In the genomic region with DNA sequence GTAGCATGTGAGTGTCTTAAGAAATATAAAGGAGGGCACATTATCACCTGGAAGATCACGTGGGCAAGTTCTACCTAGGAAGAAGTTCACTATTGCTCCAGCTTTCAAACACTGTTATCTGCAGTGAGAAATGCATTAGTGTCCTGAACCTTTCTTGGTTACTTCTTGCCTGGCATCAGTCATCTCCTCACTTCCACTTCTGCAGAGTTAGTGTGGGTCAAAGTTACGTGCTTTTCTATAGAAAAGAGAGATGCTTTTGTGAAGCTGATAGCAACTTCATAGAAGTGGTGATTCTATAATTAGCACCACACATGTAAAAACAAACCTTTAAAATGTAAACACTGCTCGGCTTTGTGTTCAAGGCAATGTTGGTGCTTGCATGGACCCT, we compare ENCODE assay signal across 10 cellular contexts. TPM values are rescaled to one million over a fixed set of nuclear protein-coding genes. Genes with fewer than 3 reads are reported as not detected.
DNase-seq lines count a peak whose midpoint lies in the region; ATAC-seq lines count a peak whose summit lies in the region.
"Had no signal": no experiment of that assay in that cellular context is flagged by ENCODE, and none has a peak within 500 bp of the region (broad histone marks: within the 10 kb centered on the region; RNA-seq: fewer than 3 reads in every experiment).

No MANE protein-coding gene starts in this region.

- no peak overlapping the region for H3K4me3 ChIP-seq in subcutaneous abdominal adipose tissue (ENCODE audit: low read depth in 1 of 5, low read length in 5 of 5)

- no peak overlapping the region for H3K4me3 Mint-ChIP-seq in activated CD8-positive, alpha-beta memory T cell treated with anti-CD3 and anti-CD28 coated beads, Interleukin-2, amount 10 ng/mL, durations not matched to agents 7 days and 5 days
- H3K4me3 Mint-ChIP-seq in activated naive CD8-positive, alpha-beta T cell treated with anti-CD3 and anti-CD28 coated beads for 36 hours = peak overlapping the region; percentile 65
- no peak overlapping the region for H3K4me3 Mint-ChIP-seq in memory B cell

- H3K4me1 ChIP-seq in subcutaneous abdominal adipose tissue (ENCODE audit: control insufficient read depth in 5 of 5, insufficient read depth in 5 of 5, low read length in 5 of 5) = peaks cover 5 to 60% (median 39%) of the 10 kb centered on the region in 5 donors

- no peak for ATAC-seq in activated CD8-positive, alpha-beta memory T cell treated with anti-CD3 and anti-CD28 coated beads, Interleukin-2, amount 10 ng/mL, durations not matched to agents 7 days and 5 days
- ATAC-seq in memory B cell (ENCODE audit: low read depth) (no peak), GM18502 (IDR thresholded peaks at IDR 0.05; ENCODE audit: poor library complexity, unreplicated experiment) (no peak), HG02763 (IDR thresholded peaks at IDR 0.05; ENCODE audit: unreplicated experiment) (no peak), HG03095 (IDR thresholded peaks at IDR 0.05; ENCODE audit: unreplicated experiment) (no peak)

- H3K27me3 Mint-ChIP-seq in activated CD8-positive, alpha-beta memory T cell treated with anti-CD3 and anti-CD28 coated beads, Interleukin-2, amount 10 ng/mL, durations not matched to agents 7 days and 5 days = no peaks in the 10 kb centered on the region
- H3K27me3 Mint-ChIP-seq in activated naive CD8-positive, alpha-beta T cell treated with anti-CD3 and anti-CD28 coated beads for 36 hours = no peaks in the 10 kb centered on the region
- H3K27me3 Mint-ChIP-seq in memory B cell = no peaks in the 10 kb centered on the region

- no peaks in the 10 kb centered on the region for H3K9me3 ChIP-seq in subcutaneous abdominal adipose tissue (ENCODE audit: control insufficient read depth in 5 of 5, low read length in 5 of 5)

- H3K27ac Mint-ChIP-seq in activated CD8-positive, alpha-beta memory T cell treated with anti-CD3 and anti-CD28 coated beads, Interleukin-2, amount 10 ng/mL, durations not matched to agents 7 days and 5 days = peak overlapping the region; percentile 76
- H3K27ac Mint-ChIP-seq in activated naive CD8-positive, alpha-beta T cell treated with anti-CD3 and anti-CD28 coated beads for 36 hours = peak overlapping the region; percentile 94
- peak overlapping the region; percentile 29 for H3K27ac Mint-ChIP-seq in memory B cell

- H3K9me3 Mint-ChIP-seq in activated CD8-positive, alpha-beta memory T cell treated with anti-CD3 and anti-CD28 coated beads, Interleukin-2, amount 10 ng/mL, durations not matched to agents 7 days and 5 days (ENCODE audit: low read depth) = no peaks in the 10 kb centered on the region
- peaks cover 4% of the 10 kb centered on the region for H3K9me3 Mint-ChIP-seq in activated naive CD8-positive, alpha-beta T cell treated with anti-CD3 and anti-CD28 coated beads for 36 hours
- H3K9me3 Mint-ChIP-seq in memory B cell = peaks cover 9% of the 10 kb centered on the region

- peaks cover 81% of the 10 kb centered on the region for H3K36me3 Mint-ChIP-seq in activated CD8-positive, alpha-beta memory T cell treated with anti-CD3 and anti-CD28 coated beads, Interleukin-2, amount 10 ng/mL, durations not matched to agents 7 days and 5 days
- peaks cover 75% of the 10 kb centered on the region for H3K36me3 Mint-ChIP-seq in activated naive CD8-positive, alpha-beta T cell treated with anti-CD3 and anti-CD28 coated beads for 36 hours
- H3K36me3 Mint-ChIP-seq in memory B cell = peaks cover 59% of the 10 kb centered on the region

- CTCF ChIA-PET in activated CD8-positive, alpha-beta memory T cell treated with anti-CD3 and anti-CD28 coated beads, Interleukin-2, amount 10 ng/mL, durations not matched to agents 7 days and 5 days (lab: Charles Lee) = interaction anchor here (0.9 to 1.2 kb wide), 3 partner anchors 14 to 24 kb away, joined by 3 read pairs; no protein-coding TSS in a partner anchor

- H3K4me1 Mint-ChIP-seq in activated CD8-positive, alpha-beta memory T cell treated with anti-CD3 and anti-CD28 coated beads, Interleukin-2, amount 10 ng/mL, durations not matched to agents 7 days and 5 days = peaks cover 62% of the 10 kb centered on the region
- peaks cover 75% of the 10 kb centered on the region for H3K4me1 Mint-ChIP-seq in activated naive CD8-positive, alpha-beta T cell treated with anti-CD3 and anti-CD28 coated beads for 36 hours
- H3K4me1 Mint-ChIP-seq in memory B cell = peaks cover 41% of the 10 kb centered on the region

- peaks cover 7 to 35% (median 21%) of the 10 kb centered on the region in 5 donors for H3K36me3 ChIP-seq in subcutaneous abdominal adipose tissue (ENCODE audit: control insufficient read depth in 5 of 5, insufficient read depth in 5 of 5, low read length in 5 of 5)

- H3K9ac ChIP-seq in subcutaneous abdominal adipose tissue (ENCODE audit: low read length in 5 of 5) = no peak overlapping the region

- DNase-seq in activated CD8-positive, alpha-beta memory T cell treated with anti-CD3 and anti-CD28 coated beads, Interleukin-2, amount 10 ng/mL, durations not matched to agents 7 days and 5 days = no peak
- no peak for DNase-seq in activated CD8-positive, alpha-beta memory T cell treated with anti-CD3 and anti-CD28 coated beads, Interleukin-2, amount 50 U/mL, for 48 hours
- DNase-seq in activated naive CD8-positive, alpha-beta T cell treated with anti-CD3 and anti-CD28 coated beads for 36 hours = no peak
- no peak for DNase-seq in memory B cell (ENCODE audit: low spot score in 2 of 2)
- DNase-seq: Kasumi-1; stimulated activated CD4-positive, alpha-beta T cell treated with anti-CD3 and anti-CD28 coated beads, Interleukin-12 subunit alpha, Interleukin-12 subunit beta, amount 100 ng/mL, for 4 hours had no signal

- peak overlapping the region; percentile 78 for H3K27ac ChIP-seq in subcutaneous abdominal adipose tissue (ENCODE audit: low read depth, low read length)

- H3K27me3 ChIP-seq in subcutaneous abdominal adipose tissue (ENCODE audit: control insufficient read depth in 5 of 5, insufficient read depth in 4 of 5, low read length in 5 of 5) = no peaks in the 10 kb centered on the region

RNA-seq across cellular contexts. Expression of gene MRPS6, which starts 57.2 kb away (rescaled TPM):
- total RNA-seq in activated CD8-positive, alpha-beta memory T cell treated with anti-CD3 and anti-CD28 coated beads, Interleukin-2, amount 10 ng/mL, durations not matched to agents 7 days and 5 days = 100 to 1,000 TPM in 1 of 2 experiments, 10 to 100 TPM in 1; 82.9 to 124 TPM
- total RNA-seq in activated naive CD8-positive, alpha-beta T cell treated with anti-CD3 and anti-CD28 coated beads for 36 hours = 100 to 1,000 TPM; 107 to 116 TPM

RNA-seq across cellular contexts. Expression of gene SLC5A3, which starts 57.2 kb away (rescaled TPM):
- 10 to 100 TPM; 29.2 to 34.7 TPM for total RNA-seq in activated CD8-positive, alpha-beta memory T cell treated with anti-CD3 and anti-CD28 coated beads, Interleukin-2, amount 10 ng/mL, durations not matched to agents 7 days and 5 days
- total RNA-seq in activated naive CD8-positive, alpha-beta T cell treated with anti-CD3 and anti-CD28 coated beads for 36 hours = 10 to 100 TPM; 12.4 to 12.7 TPM

Comparison
In these comparisons a context has a peak if more than half of its experiments do, and no peak if none do; other contexts are left out.
1. H3K27ac Mint-ChIP-seq: peak in every context shown above with its lines; median percentile 94 in activated naive CD8-positive, alpha-beta T cell treated with anti-CD3 and anti-CD28 coated beads for 36 hours; 76 in activated CD8-positive, alpha-beta memory T cell treated with anti-CD3 and anti-CD28 coated beads, Interleukin-2, amount 10 ng/mL, durations not matched to agents 7 days and 5 days; 29 in memory B cell.